ENCODE assay signal across 1 cellular context in genomic region chr3:52281980-52282801, GRCh38.
TF ChIP-seq lines count a peak whose summit lies in the region.

No MANE protein-coding gene starts in this region.

TF ChIP-seq in HepG2, 621 proteins besides CTCF, POLR2A, EP300 and RAD21 (continued from another document and continues in another):
- TF ChIP-seq, protein P1, sequence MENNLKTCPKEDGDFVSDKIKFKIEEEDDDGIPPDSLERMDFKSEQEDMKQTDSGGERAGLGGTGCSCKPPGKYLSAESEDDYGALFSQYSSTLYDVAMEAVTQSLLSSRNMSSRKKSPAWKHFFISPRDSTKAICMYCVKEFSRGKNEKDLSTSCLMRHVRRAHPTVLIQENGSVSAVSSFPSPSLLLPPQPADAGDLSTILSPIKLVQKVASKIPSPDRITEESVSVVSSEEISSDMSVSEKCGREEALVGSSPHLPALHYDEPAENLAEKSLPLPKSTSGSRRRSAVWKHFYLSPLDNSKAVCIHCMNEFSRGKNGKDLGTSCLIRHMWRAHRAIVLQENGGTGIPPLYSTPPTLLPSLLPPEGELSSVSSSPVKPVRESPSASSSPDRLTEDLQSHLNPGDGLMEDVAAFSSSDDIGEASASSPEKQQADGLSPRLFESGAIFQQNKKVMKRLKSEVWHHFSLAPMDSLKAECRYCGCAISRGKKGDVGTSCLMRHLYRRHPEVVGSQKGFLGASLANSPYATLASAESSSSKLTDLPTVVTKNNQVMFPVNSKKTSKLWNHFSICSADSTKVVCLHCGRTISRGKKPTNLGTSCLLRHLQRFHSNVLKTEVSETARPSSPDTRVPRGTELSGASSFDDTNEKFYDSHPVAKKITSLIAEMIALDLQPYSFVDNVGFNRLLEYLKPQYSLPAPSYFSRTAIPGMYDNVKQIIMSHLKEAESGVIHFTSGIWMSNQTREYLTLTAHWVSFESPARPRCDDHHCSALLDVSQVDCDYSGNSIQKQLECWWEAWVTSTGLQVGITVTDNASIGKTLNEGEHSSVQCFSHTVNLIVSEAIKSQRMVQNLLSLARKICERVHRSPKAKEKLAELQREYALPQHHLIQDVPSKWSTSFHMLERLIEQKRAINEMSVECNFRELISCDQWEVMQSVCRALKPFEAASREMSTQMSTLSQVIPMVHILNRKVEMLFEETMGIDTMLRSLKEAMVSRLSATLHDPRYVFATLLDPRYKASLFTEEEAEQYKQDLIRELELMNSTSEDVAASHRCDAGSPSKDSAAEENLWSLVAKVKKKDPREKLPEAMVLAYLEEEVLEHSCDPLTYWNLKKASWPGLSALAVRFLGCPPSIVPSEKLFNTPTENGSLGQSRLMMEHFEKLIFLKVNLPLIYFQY (CRISPR knock-in tag; IDR thresholded peaks at IDR 0.05; ENCODE audit: borderline replicate concordance), result no peak
- TF ChIP-seq FOSL2 (CRISPR knock-in tag; IDR thresholded peaks at IDR 0.05) (peak; percentile 74), NFRKB (IDR thresholded peaks at IDR 0.05) (no peak), BRD4 (CRISPR knock-in tag; IDR thresholded peaks at IDR 0.05) (no peak), RNF2 (conservative IDR thresholded peaks at IDR 0.05; ENCODE audit: low read depth) (no peak), NFIB (CRISPR knock-in tag; IDR thresholded peaks at IDR 0.05; ENCODE audit: borderline replicate concordance) (no peak), TEAD3 (CRISPR knock-in tag; optimal IDR thresholded peaks at IDR 0.05; ENCODE audit: borderline replicate concordance) (peak; percentile 54), NR2F6 (IDR thresholded peaks at IDR 0.05) (no peak), NR2F6 (CRISPR knock-in tag; IDR thresholded peaks at IDR 0.05) (peak; percentile 25; the same call in 1 of the 2 replicates), TCF7L2 (IDR thresholded peaks at IDR 0.05; ENCODE audit: low read depth, low read length) (no peak), ZNF441 (CRISPR knock-in tag; IDR thresholded peaks at IDR 0.05; ENCODE audit: borderline replicate concordance) (no peak), HCFC1 (IDR thresholded peaks at IDR 0.05; ENCODE audit: low read depth, low read length) (no peak), ZNF318 (CRISPR knock-in tag; IDR thresholded peaks at IDR 0.05) (no peak), HNRNPUL1 (IDR thresholded peaks at IDR 0.05; ENCODE audit: low read depth, low read length) (no peak), ZNF414 (CRISPR knock-in tag; IDR thresholded peaks at IDR 0.05) (no peak), ZNF383 (CRISPR knock-in tag; IDR thresholded peaks at IDR 0.05; ENCODE audit: borderline replicate concordance) (no peak), ZMYM2 (CRISPR knock-in tag; IDR thresholded peaks at IDR 0.05) (no peak), SOX6 (IDR thresholded peaks at IDR 0.05) (no peak), SOX6 (CRISPR knock-in tag; IDR thresholded peaks at IDR 0.05) (peak; percentile 12; the same call in 1 of the 2 replicates), CBX1 (IDR thresholded peaks at IDR 0.05; ENCODE audit: low read depth) (no peak), SOX13 (IDR thresholded peaks at IDR 0.05) (no peak), SOX13 (CRISPR knock-in tag; conservative IDR thresholded peaks at IDR 0.05 in 1 of 2, IDR thresholded peaks at IDR 0.05 in 1 of 2) (0 out of 4 replicates have a peak, but pooled peaks of 1 of the 2 experiments have one; percentile 24), MED13 (CRISPR knock-in tag; IDR thresholded peaks at IDR 0.05) (no peak)
- TF ChIP-seq, protein P2, sequence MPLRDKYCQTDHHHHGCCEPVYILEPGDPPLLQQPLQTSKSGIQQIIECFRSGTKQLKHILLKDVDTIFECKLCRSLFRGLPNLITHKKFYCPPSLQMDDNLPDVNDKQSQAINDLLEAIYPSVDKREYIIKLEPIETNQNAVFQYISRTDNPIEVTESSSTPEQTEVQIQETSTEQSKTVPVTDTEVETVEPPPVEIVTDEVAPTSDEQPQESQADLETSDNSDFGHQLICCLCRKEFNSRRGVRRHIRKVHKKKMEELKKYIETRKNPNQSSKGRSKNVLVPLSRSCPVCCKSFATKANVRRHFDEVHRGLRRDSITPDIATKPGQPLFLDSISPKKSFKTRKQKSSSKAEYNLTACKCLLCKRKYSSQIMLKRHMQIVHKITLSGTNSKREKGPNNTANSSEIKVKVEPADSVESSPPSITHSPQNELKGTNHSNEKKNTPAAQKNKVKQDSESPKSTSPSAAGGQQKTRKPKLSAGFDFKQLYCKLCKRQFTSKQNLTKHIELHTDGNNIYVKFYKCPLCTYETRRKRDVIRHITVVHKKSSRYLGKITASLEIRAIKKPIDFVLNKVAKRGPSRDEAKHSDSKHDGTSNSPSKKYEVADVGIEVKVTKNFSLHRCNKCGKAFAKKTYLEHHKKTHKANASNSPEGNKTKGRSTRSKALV (CRISPR knock-in tag; IDR thresholded peaks at IDR 0.05), result no peak
- TF ChIP-seq, protein P3, sequence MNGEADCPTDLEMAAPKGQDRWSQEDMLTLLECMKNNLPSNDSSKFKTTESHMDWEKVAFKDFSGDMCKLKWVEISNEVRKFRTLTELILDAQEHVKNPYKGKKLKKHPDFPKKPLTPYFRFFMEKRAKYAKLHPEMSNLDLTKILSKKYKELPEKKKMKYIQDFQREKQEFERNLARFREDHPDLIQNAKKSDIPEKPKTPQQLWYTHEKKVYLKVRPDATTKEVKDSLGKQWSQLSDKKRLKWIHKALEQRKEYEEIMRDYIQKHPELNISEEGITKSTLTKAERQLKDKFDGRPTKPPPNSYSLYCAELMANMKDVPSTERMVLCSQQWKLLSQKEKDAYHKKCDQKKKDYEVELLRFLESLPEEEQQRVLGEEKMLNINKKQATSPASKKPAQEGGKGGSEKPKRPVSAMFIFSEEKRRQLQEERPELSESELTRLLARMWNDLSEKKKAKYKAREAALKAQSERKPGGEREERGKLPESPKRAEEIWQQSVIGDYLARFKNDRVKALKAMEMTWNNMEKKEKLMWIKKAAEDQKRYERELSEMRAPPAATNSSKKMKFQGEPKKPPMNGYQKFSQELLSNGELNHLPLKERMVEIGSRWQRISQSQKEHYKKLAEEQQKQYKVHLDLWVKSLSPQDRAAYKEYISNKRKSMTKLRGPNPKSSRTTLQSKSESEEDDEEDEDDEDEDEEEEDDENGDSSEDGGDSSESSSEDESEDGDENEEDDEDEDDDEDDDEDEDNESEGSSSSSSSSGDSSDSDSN (CRISPR knock-in tag; IDR thresholded peaks at IDR 0.05), result no peak
- TF ChIP-seq, protein P4, sequence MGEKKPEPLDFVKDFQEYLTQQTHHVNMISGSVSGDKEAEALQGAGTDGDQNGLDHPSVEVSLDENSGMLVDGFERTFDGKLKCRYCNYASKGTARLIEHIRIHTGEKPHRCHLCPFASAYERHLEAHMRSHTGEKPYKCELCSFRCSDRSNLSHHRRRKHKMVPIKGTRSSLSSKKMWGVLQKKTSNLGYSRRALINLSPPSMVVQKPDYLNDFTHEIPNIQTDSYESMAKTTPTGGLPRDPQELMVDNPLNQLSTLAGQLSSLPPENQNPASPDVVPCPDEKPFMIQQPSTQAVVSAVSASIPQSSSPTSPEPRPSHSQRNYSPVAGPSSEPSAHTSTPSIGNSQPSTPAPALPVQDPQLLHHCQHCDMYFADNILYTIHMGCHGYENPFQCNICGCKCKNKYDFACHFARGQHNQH (CRISPR knock-in tag; IDR thresholded peaks at IDR 0.05), result no peak
- TF ChIP-seq, protein P5, sequence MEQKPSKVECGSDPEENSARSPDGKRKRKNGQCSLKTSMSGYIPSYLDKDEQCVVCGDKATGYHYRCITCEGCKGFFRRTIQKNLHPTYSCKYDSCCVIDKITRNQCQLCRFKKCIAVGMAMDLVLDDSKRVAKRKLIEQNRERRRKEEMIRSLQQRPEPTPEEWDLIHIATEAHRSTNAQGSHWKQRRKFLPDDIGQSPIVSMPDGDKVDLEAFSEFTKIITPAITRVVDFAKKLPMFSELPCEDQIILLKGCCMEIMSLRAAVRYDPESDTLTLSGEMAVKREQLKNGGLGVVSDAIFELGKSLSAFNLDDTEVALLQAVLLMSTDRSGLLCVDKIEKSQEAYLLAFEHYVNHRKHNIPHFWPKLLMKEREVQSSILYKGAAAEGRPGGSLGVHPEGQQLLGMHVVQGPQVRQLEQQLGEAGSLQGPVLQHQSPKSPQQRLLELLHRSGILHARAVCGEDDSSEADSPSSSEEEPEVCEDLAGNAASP (CRISPR knock-in tag; IDR thresholded peaks at IDR 0.05; ENCODE audit: borderline replicate concordance), result no peak
- TF ChIP-seq, protein P6, sequence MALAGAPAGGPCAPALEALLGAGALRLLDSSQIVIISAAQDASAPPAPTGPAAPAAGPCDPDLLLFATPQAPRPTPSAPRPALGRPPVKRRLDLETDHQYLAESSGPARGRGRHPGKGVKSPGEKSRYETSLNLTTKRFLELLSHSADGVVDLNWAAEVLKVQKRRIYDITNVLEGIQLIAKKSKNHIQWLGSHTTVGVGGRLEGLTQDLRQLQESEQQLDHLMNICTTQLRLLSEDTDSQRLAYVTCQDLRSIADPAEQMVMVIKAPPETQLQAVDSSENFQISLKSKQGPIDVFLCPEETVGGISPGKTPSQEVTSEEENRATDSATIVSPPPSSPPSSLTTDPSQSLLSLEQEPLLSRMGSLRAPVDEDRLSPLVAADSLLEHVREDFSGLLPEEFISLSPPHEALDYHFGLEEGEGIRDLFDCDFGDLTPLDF (CRISPR knock-in tag; IDR thresholded peaks at IDR 0.05), result no peak
